Comparison of ENCODE assay signal across 1 cellular context in genomic region chr3:184335661-184336483, GRCh38.
A peak's percentile ranks its signal among the peaks of the same experiment; 100 is the strongest.
TF ChIP-seq lines count a peak whose summit lies in the region.

No MANE protein-coding gene starts in this region.

TF ChIP-seq in HEK293, 187 proteins besides CTCF, POLR2A, EP300 and RAD21 (continued from another document):
- TF ChIP-seq ZNF433 (tag by site-specific recombination; IDR thresholded peaks at IDR 0.05; ENCODE audit: low read depth) (no peak), ZNF174 (tag by site-specific recombination; IDR thresholded peaks at IDR 0.05) (no peak), PRDM1 (tag by site-specific recombination; IDR thresholded peaks at IDR 0.05) (no peak; the same call in 1 of the 2 replicates), ZSCAN30 (tag by site-specific recombination; IDR thresholded peaks at IDR 0.05) (0 out of 2 replicates have a peak, but pooled peaks have one; percentile 26), ZNF785 (tag by site-specific recombination; IDR thresholded peaks at IDR 0.05) (no peak), ZNF121 (tag by site-specific recombination; IDR thresholded peaks at IDR 0.05) (no peak), ZNF514 (tag by site-specific recombination; IDR thresholded peaks at IDR 0.05) (no peak), ZBTB26 (tag by site-specific recombination; optimal IDR thresholded peaks at IDR 0.05) (peak; percentile 94), BCL11B (tag by site-specific recombination; IDR thresholded peaks at IDR 0.05; ENCODE audit: low read depth) (peak; percentile 79; the same call in 1 of the 2 replicates), AEBP2 (tag by site-specific recombination; IDR thresholded peaks at IDR 0.05; ENCODE audit: borderline replicate concordance) (no peak), ZFP37 (tag by site-specific recombination; IDR thresholded peaks at IDR 0.05) (no peak; the same call in 1 of the 2 replicates), ZNF610 (tag by site-specific recombination; IDR thresholded peaks at IDR 0.05; ENCODE audit: borderline replicate concordance) (peak; percentile 79; the same call in 1 of the 2 replicates), ZNF148 (tag by site-specific recombination; IDR thresholded peaks at IDR 0.05; ENCODE audit: borderline replicate concordance) (no peak), MYNN (tag by site-specific recombination; IDR thresholded peaks at IDR 0.05; ENCODE audit: borderline replicate concordance) (no peak), ZNF19 (tag by site-specific recombination; IDR thresholded peaks at IDR 0.05; ENCODE audit: low read depth) (no peak), ZNF157 (tag by site-specific recombination; IDR thresholded peaks at IDR 0.05) (no peak), ZNF626 (tag by site-specific recombination; IDR thresholded peaks at IDR 0.05) (no peak), SALL2 (tag by site-specific recombination; IDR thresholded peaks at IDR 0.05; ENCODE audit: borderline replicate concordance) (no peak), ZNF629 (tag by site-specific recombination; IDR thresholded peaks at IDR 0.05) (peak; percentile 99), KLF16 (tag by site-specific recombination; IDR thresholded peaks at IDR 0.05) (peak; percentile 93), ZNF23 (tag by site-specific recombination; IDR thresholded peaks at IDR 0.05; ENCODE audit: borderline replicate concordance) (no peak), ZNF221 (tag by site-specific recombination; IDR thresholded peaks at IDR 0.05; ENCODE audit: borderline replicate concordance) (no peak), ZNF645 (tag by site-specific recombination; IDR thresholded peaks at IDR 0.05) (no peak), ZNF518A (tag by site-specific recombination; conservative IDR thresholded peaks at IDR 0.05; ENCODE audit: low read depth) (no peak), GFI1B (tag by site-specific recombination; IDR thresholded peaks at IDR 0.05) (no peak), ZNF133 (tag by site-specific recombination; IDR thresholded peaks at IDR 0.05) (no peak), GLI2 (tag by site-specific recombination; IDR thresholded peaks at IDR 0.05; ENCODE audit: borderline replicate concordance, low read depth) (no peak), ZNF488 (tag by site-specific recombination; IDR thresholded peaks at IDR 0.05) (no peak), ZNF223 (tag by site-specific recombination; IDR thresholded peaks at IDR 0.05) (no peak), ZNF529 (tag by site-specific recombination; IDR thresholded peaks at IDR 0.05; ENCODE audit: insufficient replicate concordance) (no peak), ZNF621 (tag by site-specific recombination; IDR thresholded peaks at IDR 0.05) (no peak), ZNF350 (tag by site-specific recombination; IDR thresholded peaks at IDR 0.05) (no peak), PRDM6 (tag by site-specific recombination; IDR thresholded peaks at IDR 0.05) (no peak), ZBTB49 (tag by site-specific recombination; IDR thresholded peaks at IDR 0.05; ENCODE audit: low read depth) (no peak), MEIS1 (CRISPR knock-in tag; IDR thresholded peaks at IDR 0.05; ENCODE audit: borderline replicate concordance) (no peak)
